In the genomic region with DNA sequence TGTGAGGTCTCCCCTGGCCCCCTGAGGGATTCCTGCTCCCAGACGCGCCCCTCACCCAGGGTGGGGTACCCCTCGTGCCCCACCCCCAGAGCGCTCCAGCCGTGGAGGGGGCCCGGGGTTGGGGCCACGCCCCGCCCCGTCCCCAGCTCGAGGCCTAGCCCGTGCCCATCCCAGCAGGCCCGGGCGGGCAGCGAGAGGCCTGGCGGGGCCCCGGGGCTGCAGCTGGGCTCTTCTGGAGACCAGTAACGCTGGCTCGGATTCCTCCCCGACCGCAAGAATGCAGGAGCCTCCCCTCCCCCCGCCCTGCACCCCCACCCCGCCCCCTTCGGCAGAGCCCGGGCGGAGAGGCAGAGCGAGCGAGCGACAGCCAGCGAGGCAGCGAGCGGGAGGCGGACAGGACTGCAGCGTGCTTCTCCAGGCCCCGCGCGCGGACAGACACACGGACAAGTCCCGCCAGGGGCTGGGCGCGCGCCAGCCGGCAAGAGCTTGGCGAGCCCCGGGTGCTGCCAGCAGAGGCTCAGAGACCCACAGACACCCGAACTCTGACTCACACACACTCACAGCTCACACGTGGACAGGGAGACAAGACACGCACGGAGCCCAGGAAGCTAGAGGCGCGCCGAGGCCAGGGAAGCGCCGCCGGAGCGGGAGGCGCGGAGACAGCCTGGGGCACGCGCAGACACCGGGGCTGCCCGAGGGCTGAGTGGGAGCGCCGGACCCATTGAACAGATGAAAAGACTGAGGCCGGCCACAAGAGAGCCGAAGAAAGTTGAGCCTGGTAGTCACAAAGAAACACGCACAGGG, we compare ENCODE assay signal across 7 cellular contexts. TPM values are rescaled to one million over a fixed set of nuclear protein-coding genes. Genes with fewer than 3 reads are reported as not detected.
DNase-seq lines count a peak whose midpoint lies in the region; ATAC-seq and TF ChIP-seq lines count a peak whose summit lies in the region.

No MANE protein-coding gene starts in this region.

- peak overlapping the region; percentile 59 for H3K4me3 ChIP-seq in WI38 (ENCODE audit: low read depth, low read length)

- no peak for TF ChIP-seq CTCF in WI38 (IDR thresholded peaks at IDR 0.05; ENCODE audit: low read depth, low read length)

- ATAC-seq in left lobe of liver (peak; percentile 25), HG03571 (IDR thresholded peaks at IDR 0.05; ENCODE audit: unreplicated experiment) (no peak)

- peak; percentile 92 for DNase-seq in HK-2 (ENCODE audit: unreplicated experiment)
- DNase-seq in dedifferentiated amniotic fluid mesenchymal stem cell (ENCODE audit: extremely low spot score) = peak; percentile 89
- no peak for DNase-seq in left lobe of liver (ENCODE audit: low spot score)
- peak; percentile 63 for DNase-seq in stimulated activated naive CD4-positive, alpha-beta T cell treated with Interleukin-2 at 50 U/mL for 16 hours (lab: John Stamatoyannopoulos, UW)
- DNase-seq in NCI-H1436 treated with DMSO at 0.1 percent for 48 hours (lab: John Stamatoyannopoulos, UW) = no peak

RNA-seq across cellular contexts. Expression of a gene that starts 15.2 kb away (rescaled TPM):
- 24.7 TPM for total RNA-seq in left lobe of liver

RNA-seq across cellular contexts. Expression of a gene that starts 26.8 kb away (rescaled TPM):
- total RNA-seq in left lobe of liver = 0.08 TPM

RNA-seq across cellular contexts. Expression of a gene that starts 45.6 kb away (rescaled TPM):
- not detected for total RNA-seq in left lobe of liver

Comparison
In these comparisons a context has a peak if more than half of its experiments do, and no peak if none do; other contexts are left out.
1. DNase-seq: peak in HK-2 (single experiment), dedifferentiated amniotic fluid mesenchymal stem cell (single experiment) and stimulated activated naive CD4-positive, alpha-beta T cell treated with Interleukin-2 at 50 U/mL for 16 hours (single experiment); none in left lobe of liver (single experiment) and NCI-H1436 treated with DMSO at 0.1 percent for 48 hours (single experiment).